Comparison of ENCODE assay signal across 13 cellular contexts in the genomic region with DNA sequence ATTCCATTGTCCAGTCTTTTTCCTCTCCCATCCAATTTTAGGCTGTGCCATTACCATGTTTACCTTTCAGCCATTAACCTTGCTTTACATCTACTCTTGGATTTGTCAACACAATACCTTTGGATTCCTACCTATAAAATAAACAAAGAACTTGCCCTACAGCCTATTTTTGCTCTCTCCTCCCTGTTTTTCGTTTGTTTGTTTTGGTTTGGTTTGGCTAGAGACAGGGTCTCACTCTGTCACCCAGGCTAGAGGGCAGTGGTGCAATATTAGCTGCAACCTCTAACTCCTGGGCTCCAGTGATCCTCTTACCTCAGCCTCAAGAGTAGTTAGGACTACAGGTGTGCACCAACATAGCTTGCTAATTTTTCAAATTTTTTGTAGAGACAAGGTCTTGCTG.
"Had no signal": no experiment of that assay in that cellular context is flagged by ENCODE, and none has a peak within 500 bp of the region (broad histone marks: within the 10 kb centered on the region; RNA-seq: fewer than 3 reads in every experiment).

No MANE protein-coding gene starts in this region.

- H3K4me1 ChIP-seq: gastrocnemius medialis, lower lobe of right lung had no signal

- H3K4me3 Mint-ChIP-seq: activated CD8-positive, alpha-beta T cell treated with anti-CD3 and anti-CD28 coated beads, Interleukin-2, amount 10 ng/mL, durations not matched to agents 7 days and 5 days; endodermal cell; naive thymus-derived CD4-positive, alpha-beta T cell had no signal

- H3K27ac ChIP-seq: gastrocnemius medialis, heart left ventricle, lower lobe of right lung had no signal

- H3K36me3 ChIP-seq: gastrocnemius medialis had no signal

- H3K4me1 Mint-ChIP-seq: endodermal cell had no signal

- H3K27me3 Mint-ChIP-seq: naive thymus-derived CD4-positive, alpha-beta T cell had no signal

- H3K27me3 ChIP-seq: gastrocnemius medialis, heart left ventricle had no signal

- H3K4me3 ChIP-seq: gastrocnemius medialis, heart left ventricle, lower lobe of right lung had no signal

- H3K9me3 ChIP-seq: gastrocnemius medialis had no signal

- DNase-seq: activated CD4-positive, alpha-beta T cell treated with anti-CD3 and anti-CD28 coated beads for 48 hours; activated CD8-positive, alpha-beta memory T cell treated with anti-CD3 and anti-CD28 coated beads, Interleukin-2, amount 50 U/mL, for 4 hours; activated CD8-positive, alpha-beta T cell treated with anti-CD3 and anti-CD28 coated beads, Interleukin-2, amount 10 ng/mL, durations not matched to agents 7 days and 5 days; aorta; endodermal cell; erythroblast; gastrocnemius medialis; heart left ventricle; lower lobe of right lung; naive thymus-derived CD4-positive, alpha-beta T cell; stimulated activated CD4-positive, alpha-beta T cell treated with anti-CD3 and anti-CD28 coated beads, Interleukin-12 subunit alpha, Interleukin-12 subunit beta, amount 100 ng/mL, for 4 hours; stimulated activated CD4-positive, alpha-beta T cell treated with anti-CD3 and anti-CD28 coated beads, Interleukin-2, amount 100 ng/mL, for 24 hours; T-helper 1 cell had no signal

- ATAC-seq: activated CD8-positive, alpha-beta T cell treated with anti-CD3 and anti-CD28 coated beads, Interleukin-2, amount 10 ng/mL, durations not matched to agents 7 days and 5 days; gastrocnemius medialis; heart left ventricle; lower lobe of right lung; naive thymus-derived CD4-positive, alpha-beta T cell had no signal

- H3K27ac Mint-ChIP-seq: activated CD8-positive, alpha-beta T cell treated with anti-CD3 and anti-CD28 coated beads, Interleukin-2, amount 10 ng/mL, durations not matched to agents 7 days and 5 days; endodermal cell had no signal
